Comparison of ENCODE assay signal across 7 cellular contexts in genomic region chr4:156971623-156972369, GRCh38. TPM values are rescaled to one million over a fixed set of nuclear protein-coding genes. Genes with fewer than 3 reads are reported as not detected.
DNase-seq lines count a peak whose midpoint lies in the region; ATAC-seq, FAIRE-seq and TF ChIP-seq lines count a peak whose summit lies in the region.

A gene with protein sequence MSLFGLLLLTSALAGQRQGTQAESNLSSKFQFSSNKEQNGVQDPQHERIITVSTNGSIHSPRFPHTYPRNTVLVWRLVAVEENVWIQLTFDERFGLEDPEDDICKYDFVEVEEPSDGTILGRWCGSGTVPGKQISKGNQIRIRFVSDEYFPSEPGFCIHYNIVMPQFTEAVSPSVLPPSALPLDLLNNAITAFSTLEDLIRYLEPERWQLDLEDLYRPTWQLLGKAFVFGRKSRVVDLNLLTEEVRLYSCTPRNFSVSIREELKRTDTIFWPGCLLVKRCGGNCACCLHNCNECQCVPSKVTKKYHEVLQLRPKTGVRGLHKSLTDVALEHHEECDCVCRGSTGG (minus strand): TSS chr4:156971799. CDS start chr4:156970903, 896 bp downstream.

- H2AFZ ChIP-seq in mesenchymal stem cell (ENCODE audit: low read depth, low read length), result peak within 1 kb of the TSS; percentile 56

- H2BK120ac ChIP-seq in mesenchymal stem cell (ENCODE audit: low read depth, low read length), result peak within 1 kb of the TSS; percentile 95

- H3K27me3 ChIP-seq in HUES6 (ENCODE audit: control insufficient read depth, insufficient read depth, low read length) (peaks cover 18% of the 10 kb centered on the region), mesenchymal stem cell (ENCODE audit: control insufficient read depth in 1 of 2, insufficient read depth in 1 of 2, low read length in 2 of 2) (no peaks in the 10 kb centered on the region)

- TF ChIP-seq CTCF in epithelial cell of esophagus (IDR thresholded peaks at IDR 0.05; ENCODE audit: insufficient read depth, low read depth, low read length, missing control alignments), result peak; percentile 37

- no peak for TF ChIP-seq POLR2A in GM12891 (IDR thresholded peaks at IDR 0.05; ENCODE audit: low read depth, low read length)

- H2BK12ac ChIP-seq in mesenchymal stem cell (ENCODE audit: low read length in 2 of 2), result peak within 1 kb of the TSS; percentile 78 to 96

- H3K27ac ChIP-seq in HUES6 (ENCODE audit: low read depth, low read length) (no peak within 1 kb of the TSS), mesenchymal stem cell (ENCODE audit: low read length, poor library complexity, severe bottlenecking) (peak within 1 kb of the TSS; percentile 92)

- peak within 1 kb of the TSS; percentile 96 for H4K8ac ChIP-seq in mesenchymal stem cell (ENCODE audit: low read length)

- H3K4me3 Mint-ChIP-seq in T-helper 17 cell, result peak within 1 kb of the TSS; percentile 72

- peak within 1 kb of the TSS; percentile 82 to 90 for H3K4ac ChIP-seq in mesenchymal stem cell (ENCODE audit: low read depth in 1 of 2, low read length in 2 of 2)

- H3K79me1 ChIP-seq in mesenchymal stem cell (replicated peaks; ENCODE audit: low read length, poor library complexity, severe bottlenecking), result no peaks in the 10 kb centered on the region

- peak within 1 kb of the TSS; percentile 86 for H2BK15ac ChIP-seq in mesenchymal stem cell (ENCODE audit: low read depth, poor library complexity, severe bottlenecking)

- H3K9ac ChIP-seq in HUES6 (ENCODE audit: low read length), result peak within 1 kb of the TSS; percentile 82
- H3K9ac ChIP-seq in mesenchymal stem cell (ENCODE audit: low read length), result peak within 1 kb of the TSS; percentile 92

- H2AK5ac ChIP-seq in mesenchymal stem cell (ENCODE audit: low read length, severe bottlenecking), result peak within 1 kb of the TSS; percentile 63

- no peaks in the 10 kb centered on the region for H3K9me3 ChIP-seq in HUES6 (ENCODE audit: control insufficient read depth, insufficient read depth, low read depth, low read length)
- no peaks in the 10 kb centered on the region for H3K9me3 ChIP-seq in T-helper 17 cell (ENCODE audit: control insufficient read depth, low read length, poor library complexity, severe bottlenecking)
- no peaks in the 10 kb centered on the region for H3K9me3 ChIP-seq in mesenchymal stem cell (ENCODE audit: control insufficient read depth, low read length)

- H3K4me2 ChIP-seq in mesenchymal stem cell (ENCODE audit: low read length, poor library complexity, severe bottlenecking), result peak within 1 kb of the TSS; percentile 61

- H4K91ac ChIP-seq in mesenchymal stem cell (ENCODE audit: low read length), result peak within 1 kb of the TSS; percentile 88

- no peak for FAIRE-seq in GM12891 (lab: Jason Lieb, UNC)

- H3K27ac Mint-ChIP-seq in T-helper 17 cell, result no peak within 1 kb of the TSS

- peak within 1 kb of the TSS; percentile 91 to 96 for H3K18ac ChIP-seq in mesenchymal stem cell (ENCODE audit: low read depth in 1 of 2, low read length in 2 of 2)

- peak within 1 kb of the TSS; percentile 98 for H2BK5ac ChIP-seq in mesenchymal stem cell (ENCODE audit: low read depth, low read length, poor library complexity, severe bottlenecking)

- peak within 1 kb of the TSS in 1 of 2 experiments; percentile 91 for H3K23ac ChIP-seq in mesenchymal stem cell (ENCODE audit: low read length in 2 of 2)

- H3K4me3 ChIP-seq in HUES6 (ENCODE audit: low read depth, low read length) (peak within 1 kb of the TSS; percentile 70), epithelial cell of esophagus (ENCODE audit: low read length) (peak within 1 kb of the TSS; percentile 87), mesenchymal stem cell (ENCODE audit: insufficient read depth in 1 of 2, low read depth in 1 of 2, low read length in 2 of 2) (peak within 1 kb of the TSS; percentile 83 to 87)

- H3K14ac ChIP-seq in mesenchymal stem cell (ENCODE audit: low read length in 2 of 2), result peak within 1 kb of the TSS in 1 of 2 experiments; percentile 87

- H3K36me3 ChIP-seq in HUES6 (ENCODE audit: control insufficient read depth, insufficient read depth, low read length) (no peaks in the 10 kb centered on the region), mesenchymal stem cell (ENCODE audit: control insufficient read depth in 1 of 2, insufficient read depth in 2 of 2, low read depth in 1 of 2, low read length in 2 of 2) (no peaks in the 10 kb centered on the region)

- H3K4me1 ChIP-seq in HUES6 (ENCODE audit: control insufficient read depth, insufficient read depth, low read length) (peaks cover 10% of the 10 kb centered on the region), mesenchymal stem cell (ENCODE audit: control insufficient read depth, insufficient read depth, low read depth, low read length) (peaks cover 3% of the 10 kb centered on the region)

- peak; percentile 33 for ATAC-seq in T-helper 17 cell

- no peaks in the 10 kb centered on the region for H3K4me1 Mint-ChIP-seq in T-helper 17 cell

- H3K27me3 Mint-ChIP-seq in T-helper 17 cell, result peaks cover 27% of the 10 kb centered on the region

- H3K36me3 Mint-ChIP-seq in T-helper 17 cell (ENCODE audit: low read depth), result no peaks in the 10 kb centered on the region

- DNase-seq in GM12891 (ENCODE audit: insufficient read length, low spot score) (peak; percentile 22), T-helper 17 cell (peak in 1 of 3 donors; percentile 10), epithelial cell of esophagus (ENCODE audit: low read depth) (peak; percentile 52), mesenchymal stem cell (peak; percentile 82), superior temporal gyrus (ENCODE audit: extremely low spot score) (peak; percentile 23)
- no peak for DNase-seq in stimulated activated CD4-positive, alpha-beta T cell treated with anti-CD3 and anti-CD28 coated beads, Interleukin-4, amount 100 ng/mL, for 1 hour

- 2% methylated on average over 48 of the region's 65 CpGs for WGBS in mesenchymal stem cell

TF ChIP-seq in GM12891, 5 proteins besides CTCF, POLR2A, EP300 and RAD21:
- TF ChIP-seq POU2F2 (IDR thresholded peaks at IDR 0.05; ENCODE audit: low read depth, low read length), result no peak
- TF ChIP-seq POLR2AphosphoS5 (IDR thresholded peaks at IDR 0.05; ENCODE audit: low read depth, low read length), result no peak
TF ChIP-seq in GM12891: peak in this region for 0.

RNA-seq across cellular contexts. Expression of the gene that starts here (rescaled TPM):
- not detected for polyA plus RNA-seq in GM12891 (2012; ENCODE audit: low read depth, missing spikeins)
- total RNA-seq in T-helper 17 cell, result 1 to 10 TPM in 1 of 2 donors, under 1 TPM in 1; 0.40 to 4.8 TPM
- polyA plus RNA-seq in mesenchymal stem cell (2013, experiment 1 of 2), result 55.8 TPM
- polyA plus RNA-seq in mesenchymal stem cell (2013, experiment 2 of 2), result 55.6 TPM
